ENCODE assay signal across 1 cellular context in the genomic region with DNA sequence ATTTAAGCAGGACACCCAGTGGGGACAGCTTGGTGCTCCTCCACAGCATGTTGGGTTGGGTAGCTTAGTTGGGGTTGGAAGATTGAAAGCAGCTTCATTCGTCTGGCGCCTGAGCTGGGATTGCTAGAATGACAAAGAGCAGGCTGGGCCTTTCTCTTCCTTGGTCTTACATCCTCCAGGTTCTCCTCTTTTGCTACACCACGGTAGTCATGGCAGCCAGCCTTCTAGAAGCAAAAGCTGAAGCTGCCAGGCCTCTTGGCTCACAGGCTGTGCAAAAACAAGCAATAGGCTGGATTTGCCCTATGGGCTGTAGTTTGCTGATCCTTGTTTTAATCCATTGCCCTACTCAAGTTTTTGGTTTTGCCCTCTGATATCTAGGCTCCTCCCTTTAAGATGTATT.
TF ChIP-seq lines count a peak whose summit lies in the region.

No MANE protein-coding gene starts in this region.

TF ChIP-seq in IMR-90, 13 proteins besides CTCF, POLR2A, EP300 and RAD21:
- TF ChIP-seq MAFK (IDR thresholded peaks at IDR 0.05; ENCODE audit: low read depth, low read length), result no peak
- TF ChIP-seq, protein P1, sequence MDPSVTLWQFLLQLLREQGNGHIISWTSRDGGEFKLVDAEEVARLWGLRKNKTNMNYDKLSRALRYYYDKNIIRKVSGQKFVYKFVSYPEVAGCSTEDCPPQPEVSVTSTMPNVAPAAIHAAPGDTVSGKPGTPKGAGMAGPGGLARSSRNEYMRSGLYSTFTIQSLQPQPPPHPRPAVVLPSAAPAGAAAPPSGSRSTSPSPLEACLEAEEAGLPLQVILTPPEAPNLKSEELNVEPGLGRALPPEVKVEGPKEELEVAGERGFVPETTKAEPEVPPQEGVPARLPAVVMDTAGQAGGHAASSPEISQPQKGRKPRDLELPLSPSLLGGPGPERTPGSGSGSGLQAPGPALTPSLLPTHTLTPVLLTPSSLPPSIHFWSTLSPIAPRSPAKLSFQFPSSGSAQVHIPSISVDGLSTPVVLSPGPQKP (IDR thresholded peaks at IDR 0.05; ENCODE audit: borderline replicate concordance, low read depth, low read length), result no peak
- TF ChIP-seq MXI1 (IDR thresholded peaks at IDR 0.05; ENCODE audit: borderline replicate concordance, low read depth, low read length), result no peak
